Comparison of ENCODE assay signal across 7 cellular contexts in the genomic region with DNA sequence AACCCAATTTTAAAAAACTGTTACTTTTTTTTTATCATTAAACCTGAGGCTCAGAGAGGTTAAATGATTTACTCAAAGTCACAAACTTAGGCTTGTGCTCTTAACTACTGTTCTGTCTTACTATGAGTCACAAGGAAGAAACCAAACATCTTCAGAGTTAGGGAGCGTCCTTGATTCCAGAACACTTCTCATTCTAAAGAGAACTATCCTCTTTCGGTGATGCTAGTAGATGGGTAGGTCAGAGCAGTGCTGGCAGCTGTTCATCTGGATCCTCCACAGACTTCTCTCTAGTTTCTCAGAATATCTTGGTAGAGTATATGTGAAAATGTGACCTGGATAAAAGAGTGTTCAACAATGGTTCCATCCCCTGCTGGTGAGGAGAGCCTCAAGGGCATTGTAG. TPM values are rescaled to one million over a fixed set of nuclear protein-coding genes. Genes with fewer than 3 reads are reported as not detected.
DNase-seq lines count a peak whose midpoint lies in the region; ATAC-seq, FAIRE-seq and TF ChIP-seq lines count a peak whose summit lies in the region.

No MANE protein-coding gene starts in this region.

- peak; percentile 93 for FAIRE-seq in GM19239 (lab: Jason Lieb, UNC)

- DNase-seq in GM19239 (ENCODE audit: insufficient read length, low spot score) (no peak), MCF 10A (ENCODE audit: unreplicated experiment) (peak; percentile 61)
- no peak for DNase-seq in natural killer cell treated with Interleukin-12 subunit alpha and Interleukin-12 subunit beta and Interleukin-15 and Interleukin-18, amount 100 ng/mL, for 72 hours (ENCODE audit: low spot score)
- no peak for DNase-seq in effector CD4-positive, alpha-beta T cell

- peaks cover 50% of the 10 kb centered on the region for H3K36me3 Mint-ChIP-seq in MCF 10A (ENCODE audit: insufficient read depth, unreplicated experiment)
- peaks cover 24% of the 10 kb centered on the region for H3K36me3 Mint-ChIP-seq in natural killer cell treated with Interleukin-12 subunit alpha and Interleukin-12 subunit beta and Interleukin-15 and Interleukin-18, amount 100 ng/mL, for 72 hours

- POLR2A ChIA-PET in MCF 10A (lab: Yijun Ruan, JAX) = interaction anchor here (0.6 to 18.0 kb wide), 8 partner anchors 8 to 308 kb away, joined by 4 to 371 read pairs (median 30); partner anchors contain the start of genes EOGT, TMF1 and UBA3

- TF ChIP-seq CTCF in MCF 10A (IDR thresholded peaks at IDR 0.05; ENCODE audit: unreplicated experiment) = no peak

- intact Hi-C loops in MCF 10A (cut with micrococcal nuclease) = loop anchor here (5.0 kb wide), 2 partner anchors 34 to 76 kb away; partner anchors contain the start of genes EOGT and LMOD3

- BruUV-seq in MCF 10A (replicated peaks; lab: Mats Ljungman, UMichigan) = no TSS peak

- no peaks in the 10 kb centered on the region for H3K27me3 Mint-ChIP-seq in MCF 10A (ENCODE audit: insufficient read depth, unreplicated experiment)
- H3K27me3 Mint-ChIP-seq in natural killer cell treated with Interleukin-12 subunit alpha and Interleukin-12 subunit beta and Interleukin-15 and Interleukin-18, amount 100 ng/mL, for 72 hours = no peaks in the 10 kb centered on the region

- H3K4me1 Mint-ChIP-seq in MCF 10A (ENCODE audit: insufficient read depth, unreplicated experiment) = peaks cover 44% of the 10 kb centered on the region
- peaks cover 63 to 68% of the 10 kb centered on the region in 2 donors for H3K4me1 Mint-ChIP-seq in natural killer cell treated with Interleukin-12 subunit alpha and Interleukin-12 subunit beta and Interleukin-15 and Interleukin-18, amount 100 ng/mL, for 72 hours (ENCODE audit: low read depth in 2 of 2)

- CTCF ChIA-PET in MCF 10A (lab: Yijun Ruan, JAX) = interaction anchor here (0.6 to 1.6 kb wide), 2 partner anchors 36 to 453 kb away, joined by 3 to 4 read pairs; partner anchors contain the start of gene TMF1

- ATAC-seq in HG03196 (IDR thresholded peaks at IDR 0.05; ENCODE audit: unreplicated experiment) (peak; percentile 22), HG03280 (IDR thresholded peaks at IDR 0.05; ENCODE audit: unreplicated experiment) (no peak), HG03025 (IDR thresholded peaks at IDR 0.05; ENCODE audit: low FRiP score, unreplicated experiment) (no peak)
- ATAC-seq in natural killer cell treated with Interleukin-12 subunit alpha and Interleukin-12 subunit beta and Interleukin-15 and Interleukin-18, amount 100 ng/mL, for 72 hours = no peak

- H3K9me3 Mint-ChIP-seq in MCF 10A (ENCODE audit: unreplicated experiment) = no peaks in the 10 kb centered on the region
- H3K9me3 Mint-ChIP-seq in natural killer cell treated with Interleukin-12 subunit alpha and Interleukin-12 subunit beta and Interleukin-15 and Interleukin-18, amount 100 ng/mL, for 72 hours = no peaks in the 10 kb centered on the region

- H3K4me3 Mint-ChIP-seq in MCF 10A (ENCODE audit: unreplicated experiment) = peak overlapping the region; percentile 81
- H3K4me3 Mint-ChIP-seq in natural killer cell treated with Interleukin-12 subunit alpha and Interleukin-12 subunit beta and Interleukin-15 and Interleukin-18, amount 100 ng/mL, for 72 hours = peak overlapping the region; percentile 91

- H3K27ac Mint-ChIP-seq in MCF 10A (ENCODE audit: low read depth, unreplicated experiment) = peak overlapping the region; percentile 94
- H3K27ac Mint-ChIP-seq in natural killer cell treated with Interleukin-12 subunit alpha and Interleukin-12 subunit beta and Interleukin-15 and Interleukin-18, amount 100 ng/mL, for 72 hours = peak overlapping the region; percentile 88 to 90

RNA-seq across cellular contexts. Expression of gene ARL6IP5, which starts 3.3 kb away (rescaled TPM):
- 50.0 and 81.6 TPM in 2 replicates for total RNA-seq in MCF 10A (2022)
- 100 to 1,000 TPM; 110 to 135 TPM for total RNA-seq in natural killer cell treated with Interleukin-12 subunit alpha and Interleukin-12 subunit beta and Interleukin-15 and Interleukin-18, amount 100 ng/mL, for 72 hours

RNA-seq across cellular contexts. Expression of gene UBA3, which starts 7.9 kb away (rescaled TPM):
- 41.1 and 57.8 TPM in 2 replicates for total RNA-seq in MCF 10A (2022)
- 100 to 1,000 TPM in 1 of 2 donors, 10 to 100 TPM in 1; 93.4 to 111 TPM for total RNA-seq in natural killer cell treated with Interleukin-12 subunit alpha and Interleukin-12 subunit beta and Interleukin-15 and Interleukin-18, amount 100 ng/mL, for 72 hours

RNA-seq across cellular contexts. Expression of gene LMOD3, which starts 34.4 kb away (rescaled TPM):
- not detected in 2 replicates for total RNA-seq in MCF 10A (2022)
- total RNA-seq in natural killer cell treated with Interleukin-12 subunit alpha and Interleukin-12 subunit beta and Interleukin-15 and Interleukin-18, amount 100 ng/mL, for 72 hours = not detected

RNA-seq across cellular contexts. Expression of gene TMF1, which starts 35.9 kb away (rescaled TPM):
- 50.2 and 52.4 TPM in 2 replicates for total RNA-seq in MCF 10A (2022)
- 10 to 100 TPM; 42.2 to 43.7 TPM for total RNA-seq in natural killer cell treated with Interleukin-12 subunit alpha and Interleukin-12 subunit beta and Interleukin-15 and Interleukin-18, amount 100 ng/mL, for 72 hours
